1 cellular context compared by ENCODE assay signal in genomic region chr10:110852255-110852896, GRCh38.
TF ChIP-seq lines count a peak whose summit lies in the region.

No MANE protein-coding gene starts in this region.

TF ChIP-seq in HepG2, 621 proteins besides CTCF, POLR2A, EP300 and RAD21 (continued from another document):
- no peak for TF ChIP-seq ZFYVE20 (CRISPR knock-in tag; IDR thresholded peaks at IDR 0.05; ENCODE audit: borderline replicate concordance, low read depth)
- TF ChIP-seq ZKSCAN1 (IDR thresholded peaks at IDR 0.05; ENCODE audit: low read length): no peak
- TF ChIP-seq SKI (IDR thresholded peaks at IDR 0.05; ENCODE audit: partially characterized antibody): no peak
- TF ChIP-seq ZNF160 (CRISPR knock-in tag; IDR thresholded peaks at IDR 0.05): no peak
- TF ChIP-seq NR2F1 (CRISPR knock-in tag; IDR thresholded peaks at IDR 0.05): 0 out of 4 replicates have a peak, but pooled peaks of 1 of the 2 experiments have one; percentile 18
- no peak for TF ChIP-seq TRIM24 (CRISPR knock-in tag; IDR thresholded peaks at IDR 0.05)
- TF ChIP-seq STAT5B (CRISPR knock-in tag; IDR thresholded peaks at IDR 0.05): no peak
- no peak for TF ChIP-seq ZNF589 (CRISPR knock-in tag; conservative IDR thresholded peaks at IDR 0.05)
- no peak for TF ChIP-seq ZNF296 (CRISPR knock-in tag; conservative IDR thresholded peaks at IDR 0.05)
- no peak for TF ChIP-seq ATF5 (CRISPR knock-in tag; IDR thresholded peaks at IDR 0.05; ENCODE audit: low read depth)
- TF ChIP-seq ZNF326 (CRISPR knock-in tag; IDR thresholded peaks at IDR 0.05; ENCODE audit: borderline replicate concordance): no peak
- TF ChIP-seq TSC22D2 (CRISPR knock-in tag; IDR thresholded peaks at IDR 0.05; ENCODE audit: borderline replicate concordance): no peak
- no peak for TF ChIP-seq ZNF260 (CRISPR knock-in tag; IDR thresholded peaks at IDR 0.05; ENCODE audit: borderline replicate concordance, low read depth)
- no peak for TF ChIP-seq RELA (CRISPR knock-in tag; IDR thresholded peaks at IDR 0.05)
- TF ChIP-seq ZNF441 (CRISPR knock-in tag; IDR thresholded peaks at IDR 0.05; ENCODE audit: borderline replicate concordance): no peak
- no peak for TF ChIP-seq TAF1 (CRISPR knock-in tag; IDR thresholded peaks at IDR 0.05)
- TF ChIP-seq NCOA5 (CRISPR knock-in tag; IDR thresholded peaks at IDR 0.05): no peak
- no peak for TF ChIP-seq ARNT2 (CRISPR knock-in tag; IDR thresholded peaks at IDR 0.05; ENCODE audit: low read depth)
- no peak for TF ChIP-seq TCF12 (IDR thresholded peaks at IDR 0.05)
- TF ChIP-seq TCF12 (CRISPR knock-in tag; IDR thresholded peaks at IDR 0.05): no peak
- TF ChIP-seq SALL2 (CRISPR knock-in tag; IDR thresholded peaks at IDR 0.05): no peak
- TF ChIP-seq NFYB (CRISPR knock-in tag; IDR thresholded peaks at IDR 0.05): no peak
- TF ChIP-seq NONO (IDR thresholded peaks at IDR 0.05): no peak
- no peak for TF ChIP-seq NONO (CRISPR knock-in tag; conservative IDR thresholded peaks at IDR 0.05)
- TF ChIP-seq FOSL2 (CRISPR knock-in tag; IDR thresholded peaks at IDR 0.05): peak; percentile 91
- TF ChIP-seq ZNF639 (CRISPR knock-in tag; conservative IDR thresholded peaks at IDR 0.05): no peak
- peak; percentile 35; the same call in 1 of the 2 replicates for TF ChIP-seq ETV5 (CRISPR knock-in tag; IDR thresholded peaks at IDR 0.05; ENCODE audit: borderline replicate concordance)
- no peak for TF ChIP-seq ZNF362 (CRISPR knock-in tag; IDR thresholded peaks at IDR 0.05; ENCODE audit: borderline replicate concordance)
- no peak; the same call in 1 of the 2 replicates for TF ChIP-seq FOXO1 (CRISPR knock-in tag; IDR thresholded peaks at IDR 0.05)
- TF ChIP-seq YEATS2 (CRISPR knock-in tag; IDR thresholded peaks at IDR 0.05; ENCODE audit: borderline replicate concordance): no peak; the same call in 1 of the 2 replicates
- no peak for TF ChIP-seq ZNF770 (CRISPR knock-in tag; IDR thresholded peaks at IDR 0.05)
- TF ChIP-seq MTF1 (CRISPR knock-in tag; IDR thresholded peaks at IDR 0.05): no peak
